Comparison of ENCODE assay signal across 8 cellular contexts in the genomic region with DNA sequence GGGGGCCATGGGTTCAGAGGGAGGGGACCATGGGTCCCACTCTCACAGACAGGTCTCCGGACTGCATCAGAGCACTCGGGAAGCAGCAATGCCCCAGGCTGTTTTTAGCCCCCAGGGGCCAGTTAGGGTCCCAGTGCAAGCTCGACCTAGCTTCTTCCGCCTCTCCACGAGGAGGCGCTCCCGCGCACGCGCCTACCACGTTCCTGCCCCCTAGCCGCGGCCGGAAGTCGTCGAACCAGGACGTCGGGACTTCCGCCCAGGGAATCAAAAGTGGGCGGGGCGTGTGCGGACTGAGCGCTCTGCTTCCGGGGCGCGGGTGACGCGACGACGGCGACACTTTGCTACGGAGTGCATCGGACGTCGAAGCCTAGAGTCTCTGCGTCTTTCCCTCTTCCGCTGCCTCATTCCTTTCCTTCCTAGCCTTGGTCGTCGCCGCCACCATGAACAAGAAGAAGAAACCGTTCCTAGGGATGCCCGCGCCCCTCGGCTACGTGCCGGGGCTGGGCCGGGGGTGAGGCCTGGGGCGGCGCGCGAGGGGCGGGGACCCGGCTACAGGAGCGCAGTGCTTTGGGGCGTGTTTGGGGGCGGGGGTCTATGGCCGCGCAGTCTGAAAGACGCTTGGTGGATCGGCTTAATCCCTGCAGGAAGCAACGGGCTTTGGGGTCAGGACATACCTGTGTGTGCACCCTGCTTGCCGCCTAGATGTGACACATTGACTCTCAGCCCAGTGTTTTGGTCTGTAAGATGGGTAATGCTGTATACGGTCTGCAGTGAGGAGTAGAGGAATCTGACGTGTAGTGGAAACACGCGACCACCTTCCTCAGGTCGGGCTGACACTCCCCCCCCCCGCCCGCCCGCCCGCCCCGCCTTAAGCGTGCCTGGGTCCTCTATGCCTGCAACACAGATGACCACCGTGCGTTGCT.
DNase-seq lines count a peak whose midpoint lies in the region; ATAC-seq and TF ChIP-seq lines count a peak whose summit lies in the region.

A gene with protein sequence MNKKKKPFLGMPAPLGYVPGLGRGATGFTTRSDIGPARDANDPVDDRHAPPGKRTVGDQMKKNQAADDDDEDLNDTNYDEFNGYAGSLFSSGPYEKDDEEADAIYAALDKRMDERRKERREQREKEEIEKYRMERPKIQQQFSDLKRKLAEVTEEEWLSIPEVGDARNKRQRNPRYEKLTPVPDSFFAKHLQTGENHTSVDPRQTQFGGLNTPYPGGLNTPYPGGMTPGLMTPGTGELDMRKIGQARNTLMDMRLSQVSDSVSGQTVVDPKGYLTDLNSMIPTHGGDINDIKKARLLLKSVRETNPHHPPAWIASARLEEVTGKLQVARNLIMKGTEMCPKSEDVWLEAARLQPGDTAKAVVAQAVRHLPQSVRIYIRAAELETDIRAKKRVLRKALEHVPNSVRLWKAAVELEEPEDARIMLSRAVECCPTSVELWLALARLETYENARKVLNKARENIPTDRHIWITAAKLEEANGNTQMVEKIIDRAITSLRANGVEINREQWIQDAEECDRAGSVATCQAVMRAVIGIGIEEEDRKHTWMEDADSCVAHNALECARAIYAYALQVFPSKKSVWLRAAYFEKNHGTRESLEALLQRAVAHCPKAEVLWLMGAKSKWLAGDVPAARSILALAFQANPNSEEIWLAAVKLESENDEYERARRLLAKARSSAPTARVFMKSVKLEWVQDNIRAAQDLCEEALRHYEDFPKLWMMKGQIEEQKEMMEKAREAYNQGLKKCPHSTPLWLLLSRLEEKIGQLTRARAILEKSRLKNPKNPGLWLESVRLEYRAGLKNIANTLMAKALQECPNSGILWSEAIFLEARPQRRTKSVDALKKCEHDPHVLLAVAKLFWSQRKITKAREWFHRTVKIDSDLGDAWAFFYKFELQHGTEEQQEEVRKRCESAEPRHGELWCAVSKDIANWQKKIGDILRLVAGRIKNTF (plus strand): TSS at position 327 of the 923 bp plus-strand sequence. CDS start 114 bp downstream, at position 441.

- H3K27me3 Mint-ChIP-seq in central memory CD8-positive, alpha-beta T cell, result no peaks in the 10 kb centered on the region

- peak within 1 kb of the TSS; percentile 94 for H3K4me3 Mint-ChIP-seq in central memory CD8-positive, alpha-beta T cell

- peak; percentile 61 for ATAC-seq in GM18909 (IDR thresholded peaks at IDR 0.05; ENCODE audit: poor library complexity, unreplicated experiment)
- ATAC-seq in HG03196 (IDR thresholded peaks at IDR 0.05; ENCODE audit: unreplicated experiment), result peak; percentile 48
- peak; percentile 68 for ATAC-seq in central memory CD8-positive, alpha-beta T cell (replicated peaks; ENCODE audit: extremely low read depth, poor library complexity, severe bottlenecking)

- H3K4me3 ChIP-seq in AG09309 (ENCODE audit: control insufficient read depth, low read depth, low read length), result peak within 1 kb of the TSS; percentile 88

- peak; percentile 63 for DNase-seq in AG09309 (ENCODE audit: low read depth)
- peak; percentile 98 for DNase-seq in NCI-H345 treated with DMSO at 0.1 percent for 48 hours (lab: John Stamatoyannopoulos, UW; ENCODE audit: unreplicated experiment)
- peak; percentile 91 for DNase-seq in activated CD4-positive, CD25-positive, alpha-beta regulatory T cell treated with anti-CD3 and anti-CD28 coated beads, Interleukin-2, amount 50 U/mL, for 16 hours (ENCODE audit: low read depth, low spot score)
- DNase-seq in central memory CD8-positive, alpha-beta T cell (ENCODE audit: low spot score in 2 of 2), result peak; percentile 82 to 90
- peak; percentile 97 for DNase-seq in islet precursor cell
- DNase-seq in stimulated activated CD4-positive, alpha-beta T cell treated with anti-CD3 and anti-CD28 coated beads, Interleukin-12 subunit alpha, Interleukin-12 subunit beta, amount 100 ng/mL, for 48 hours (ENCODE audit: low read depth in 2 of 3, low spot score in 1 of 3), result peak; percentile 88 to 94 (median 91)

- peak within 1 kb of the TSS; percentile 95 for H3K27ac Mint-ChIP-seq in central memory CD8-positive, alpha-beta T cell (ENCODE audit: low read depth)

- H3K9me3 Mint-ChIP-seq in central memory CD8-positive, alpha-beta T cell, result no peaks in the 10 kb centered on the region

- TF ChIP-seq CTCF in AG09309 (IDR thresholded peaks at IDR 0.05; ENCODE audit: control insufficient read depth, insufficient read depth, low read depth, low read length, missing control alignments), result peak; percentile 92

- H3K36me3 Mint-ChIP-seq in central memory CD8-positive, alpha-beta T cell (ENCODE audit: insufficient read depth), result peaks cover 65% of the 10 kb centered on the region

- H3K4me1 Mint-ChIP-seq in central memory CD8-positive, alpha-beta T cell, result peaks cover 66% of the 10 kb centered on the region

Comparison
In these comparisons a context has a peak if more than half of its experiments do, and no peak if none do; other contexts are left out.
1. Peak in every context shown above with its lines: DNase-seq, ATAC-seq and H3K4me3 ChIP-seq.